In genomic region chr1:226626577-226626956, GRCh38 we compare ENCODE assay signal across 8 cellular contexts.
DNase-seq lines count a peak whose midpoint lies in the region; ATAC-seq, FAIRE-seq and TF ChIP-seq lines count a peak whose summit lies in the region.

No MANE protein-coding gene starts in this region.

- DNase-seq in GF-D8 (lab: John Stamatoyannopoulos, UW) = peak; percentile 30
- DNase-seq in H54 (ENCODE audit: insufficient read length, low spot score) = peak; percentile 71
- DNase-seq in NAMALWA (ENCODE audit: low spot score) = peak; percentile 81
- peak; percentile 91 for DNase-seq in activated CD4-positive, alpha-beta T cell treated with anti-CD3 and anti-CD28 coated beads for 36 hours
- peak; percentile 69 for DNase-seq in cerebellar cortex (ENCODE audit: low spot score)
- DNase-seq in left lung = peak; percentile 79 to 93
- DNase-seq in stimulated activated CD4-positive, alpha-beta T cell treated with anti-CD3 and anti-CD28 coated beads, TNF-alpha, amount 100 ng/mL, for 1 hour (ENCODE audit: low read depth in 3 of 3, low spot score in 1 of 3) = peak; percentile 33 to 69 (median 63)

- no peaks in the 10 kb centered on the region for H3K9me3 ChIP-seq in left lung

- peaks cover 1% of the 10 kb centered on the region for H3K9me3 Mint-ChIP-seq in activated CD4-positive, alpha-beta T cell treated with anti-CD3 and anti-CD28 coated beads for 36 hours (ENCODE audit: low read depth)

- peaks cover 19% of the 10 kb centered on the region for H3K36me3 Mint-ChIP-seq in activated CD4-positive, alpha-beta T cell treated with anti-CD3 and anti-CD28 coated beads for 36 hours (ENCODE audit: low read depth)

- H3K4me3 Mint-ChIP-seq in activated CD4-positive, alpha-beta T cell treated with anti-CD3 and anti-CD28 coated beads for 36 hours = peak overlapping the region; percentile 46

- H3K4me1 ChIP-seq in left lung = peaks cover 0 to 8% of the 10 kb centered on the region in 2 donors

- no peaks in the 10 kb centered on the region for H3K27me3 ChIP-seq in left lung

- no peak for TF ChIP-seq POLR2A in H54 (IDR thresholded peaks at IDR 0.05; ENCODE audit: low read depth, low read length)

- peaks cover 0 to 1% of the 10 kb centered on the region in 2 donors for H3K36me3 ChIP-seq in left lung

- ATAC-seq in activated CD4-positive, alpha-beta T cell treated with anti-CD3 and anti-CD28 coated beads for 36 hours = peak; percentile 82
- ATAC-seq in left lung = peak; percentile 99
- no peak for ATAC-seq in HG03139 (IDR thresholded peaks at IDR 0.05; ENCODE audit: unreplicated experiment)

- H3K4me3 ChIP-seq in left lung = no peak overlapping the region

- CTCF ChIA-PET in activated CD4-positive, alpha-beta T cell treated with anti-CD3 and anti-CD28 coated beads for 36 hours (lab: Charles Lee) = interaction anchor here (0.5 to 3.3 kb wide), 54 partner anchors 8 to 485 kb away, joined by 3 to 33 read pairs (median 4); no protein-coding TSS in a partner anchor

- TF ChIP-seq CTCF in left lung (IDR thresholded peaks at IDR 0.05) = peak; percentile 94 to 97

- no peaks in the 10 kb centered on the region for H3K27me3 Mint-ChIP-seq in activated CD4-positive, alpha-beta T cell treated with anti-CD3 and anti-CD28 coated beads for 36 hours

- H3K27ac ChIP-seq in left lung = no peak overlapping the region

- peaks cover 26% of the 10 kb centered on the region for H3K4me1 Mint-ChIP-seq in activated CD4-positive, alpha-beta T cell treated with anti-CD3 and anti-CD28 coated beads for 36 hours

- FAIRE-seq in H54 (lab: Jason Lieb, UNC) = no peak

- intact Hi-C loops in activated CD4-positive, alpha-beta T cell treated with anti-CD3 and anti-CD28 coated beads for 36 hours (cut with DNase I, micrococcal nuclease) = loop anchor here (1.0 to 10.0 kb wide), 9 partner anchors 37 to 918 kb away; partner anchors contain the start of gene ITPKB (in 1 of the 2)
- intact Hi-C loops in left lung (cut with DNase I) = no loop called here

- POLR2A ChIA-PET in activated CD4-positive, alpha-beta T cell treated with anti-CD3 and anti-CD28 coated beads for 36 hours (lab: Charles Lee) = interaction anchor here (0.7 to 1.0 kb wide), 4 partner anchors 76 to 312 kb away, joined by 3 to 6 read pairs (median 4); no protein-coding TSS in a partner anchor

- peak overlapping the region; percentile 90 for H3K27ac Mint-ChIP-seq in activated CD4-positive, alpha-beta T cell treated with anti-CD3 and anti-CD28 coated beads for 36 hours

Comparison
In these comparisons a context has a peak if more than half of its experiments do, and no peak if none do; other contexts are left out.
1. DNase-seq: peak in every context shown above with its lines; median percentile 91 in activated CD4-positive, alpha-beta T cell treated with anti-CD3 and anti-CD28 coated beads for 36 hours; 86 in left lung; 81 in NAMALWA; 71 in H54; 69 in cerebellar cortex; 63 in stimulated activated CD4-positive, alpha-beta T cell treated with anti-CD3 and anti-CD28 coated beads, TNF-alpha, amount 100 ng/mL, for 1 hour; 30 in GF-D8.
2. intact Hi-C loops: an anchor here in activated CD4-positive, alpha-beta T cell treated with anti-CD3 and anti-CD28 coated beads for 36 hours (1.0 to 10.0 kb wide); none called in left lung.